In genomic region chr11:33384251-33384650, GRCh38 we compare ENCODE assay signal across 27 cellular contexts. TPM values are rescaled to one million over a fixed set of nuclear protein-coding genes. Genes with fewer than 3 reads are reported as not detected.
"Had no signal": no experiment of that assay in that cellular context is flagged by ENCODE, and none has a peak within 500 bp of the region (broad histone marks: within the 10 kb centered on the region; RNA-seq: fewer than 3 reads in every experiment).

No MANE protein-coding gene starts in this region.

- H3K27ac ChIP-seq: left ventricle myocardium inferior, neural progenitor cell, neutrophil, prostate gland, thoracic aorta, tibial artery, uterus had no signal

- H3K9me3 Mint-ChIP-seq: natural killer cell had no signal

- H3K36me3 ChIP-seq: left ventricle myocardium inferior, neutrophil, prostate gland, suprapubic skin, thoracic aorta, tibial artery, uterus had no signal

- DNase-seq: islet precursor cell; left ventricle myocardium inferior; mesendoderm; naive B cell; natural killer cell; nephron progenitor cell; occipital lobe; retina; right cardiac atrium; stimulated activated CD4-positive, alpha-beta T cell treated with anti-CD3 and anti-CD28 coated beads, Interleukin-12 subunit alpha, Interleukin-12 subunit beta, amount 100 ng/mL, for 4 hours; stimulated activated CD4-positive, alpha-beta T cell treated with anti-CD3 and anti-CD28 coated beads, Interleukin-15, amount 100 ng/mL, for 24 hours; stimulated activated CD4-positive, alpha-beta T cell treated with anti-CD3 and anti-CD28 coated beads, Interleukin-2, amount 100 ng/mL, for 24 hours; stimulated activated CD4-positive, alpha-beta T cell treated with anti-CD3 and anti-CD28 coated beads, Interleukin-4, amount 100 ng/mL, for 1 hour; stimulated activated naive CD4-positive, alpha-beta T cell; tibial artery; trophoblast cell; uterus had no signal

- ATAC-seq: natural killer cell, right cardiac atrium had no signal

- H3K27ac Mint-ChIP-seq: mesothelial cell of epicardium; naive B cell; natural killer cell; nephron progenitor cell; stimulated activated naive CD8-positive, alpha-beta T cell treated with anti-CD3 and anti-CD28 coated beads, Interleukin-15, Interleukin-2, amounts not matched to agents 100 ng/mL and 50 ng/mL, for 24 hours had no signal

- H3K4me3 ChIP-seq: left ventricle myocardium inferior, lung, neural progenitor cell, prostate gland, skin epidermis, suprapubic skin, thoracic aorta, tibial artery, uterus had no signal

- H3K27me3 ChIP-seq: uterus had no signal

- H3K36me3 Mint-ChIP-seq: mesothelial cell of epicardium, naive B cell, natural killer cell, neural progenitor cell had no signal

- H3K4me1 Mint-ChIP-seq: mesothelial cell of epicardium, natural killer cell, neural progenitor cell had no signal

- H3K4me1 ChIP-seq: left ventricle myocardium inferior, neural progenitor cell, prostate gland, suprapubic skin, tibial artery, uterus had no signal

- H3K9me3 ChIP-seq: neutrophil, prostate gland, suprapubic skin, uterus had no signal

- H3K4me3 Mint-ChIP-seq: mesothelial cell of epicardium; naive B cell; natural killer cell; nephron progenitor cell; neural progenitor cell; stimulated activated naive CD8-positive, alpha-beta T cell treated with anti-CD3 and anti-CD28 coated beads, Interleukin-15, Interleukin-2, amounts not matched to agents 100 ng/mL and 50 ng/mL, for 24 hours had no signal

RNA-seq across cellular contexts. Expression of gene KIAA1549L, which starts 8.3 kb away (rescaled TPM):
- total RNA-seq: mononuclear cell, natural killer cell had no signal
